In the genomic region with DNA sequence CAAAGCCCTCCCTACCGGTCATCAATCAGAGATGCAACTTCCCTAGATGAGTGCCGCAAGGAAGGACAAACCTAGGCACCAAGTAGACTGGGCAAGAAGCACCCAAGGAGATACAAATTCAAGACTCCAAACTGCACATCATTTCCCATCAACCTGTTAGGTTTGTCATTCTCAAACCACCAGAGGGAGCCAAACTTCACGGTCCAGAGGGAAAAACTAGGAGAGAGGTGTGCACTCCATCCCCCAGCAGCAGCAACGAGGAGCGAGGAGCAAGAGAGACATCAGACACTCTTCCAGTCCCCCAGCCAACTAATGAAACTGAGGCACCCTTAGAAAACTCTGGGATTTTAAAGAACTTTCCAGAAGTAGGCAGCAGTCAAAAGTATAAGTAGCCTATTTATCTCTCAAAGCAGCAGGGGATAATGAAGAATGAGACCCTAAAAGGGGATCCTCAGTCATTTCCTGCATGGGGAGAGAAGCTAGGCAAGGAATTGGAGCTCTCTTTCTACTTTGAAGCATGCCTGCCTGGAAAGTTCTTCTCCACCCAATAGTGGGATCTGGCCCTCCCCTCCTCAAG, we compare ENCODE assay signal across 8 cellular contexts. TPM values are rescaled to one million over a fixed set of nuclear protein-coding genes. Genes with fewer than 3 reads are reported as not detected.
DNase-seq lines count a peak whose midpoint lies in the region; ATAC-seq, FAIRE-seq and TF ChIP-seq lines count a peak whose summit lies in the region.

No MANE protein-coding gene starts in this region.

- TF ChIP-seq EP300 in H1 (IDR thresholded peaks at IDR 0.05; ENCODE audit: borderline replicate concordance in 1 of 2, low read depth in 2 of 2, low read length in 2 of 2): no peak

- no peaks in the 10 kb centered on the region for H3K27me3 Mint-ChIP-seq in activated CD4-positive, alpha-beta memory T cell treated with anti-CD3 and anti-CD28 coated beads for 36 hours

- peak overlapping the region in 1 of 2 experiments; percentile 13; a peak in 1 of 4 replicates for H3K4me2 ChIP-seq in H1 (ENCODE audit: insufficient read depth in 1 of 2, low read depth in 2 of 2, low read length in 2 of 2)

- POLR2A ChIA-PET in activated CD4-positive, alpha-beta memory T cell treated with anti-CD3 and anti-CD28 coated beads for 36 hours (lab: Charles Lee): no interaction called here
- POLR2A ChIA-PET in H1 (lab: Charles Lee; ENCODE audit: partially characterized antibody): no interaction called here

- no peak overlapping the region for H2BK5ac ChIP-seq in H1 (ENCODE audit: low read depth, low read length)

- no peak overlapping the region for H4K5ac ChIP-seq in H1 (ENCODE audit: insufficient read length, low read depth, low read length)

- no peaks in the 10 kb centered on the region for H4K20me1 ChIP-seq in H1 (replicated peaks in 1 of 2; ENCODE audit: control insufficient read depth in 1 of 2, insufficient read depth in 2 of 2, low read length in 2 of 2)

- ATAC-seq in HG03342 (IDR thresholded peaks at IDR 0.05; ENCODE audit: unreplicated experiment) (peak; percentile 48), GM18868 (IDR thresholded peaks at IDR 0.05; ENCODE audit: unreplicated experiment) (no peak)
- ATAC-seq in stimulated activated naive CD8-positive, alpha-beta T cell treated with anti-CD3 and anti-CD28 coated beads, Interleukin-15, Interleukin-2, amounts not matched to agents 100 U/mL and 50 U/mL, for 24 hours: peak; percentile 64

- no peak overlapping the region for H3K27ac ChIP-seq in H1 (ENCODE audit: low read depth, low read length)

- H3K36me3 ChIP-seq in H1 (ENCODE audit: control insufficient read depth in 2 of 4, insufficient read depth in 4 of 4, low read length in 3 of 4): no peaks in the 10 kb centered on the region

- peak; percentile 27 to 82 (median 66) for TF ChIP-seq CTCF in H1 (IDR thresholded peaks at IDR 0.05; ENCODE audit: control extremely low read depth in 1 of 3, insufficient read depth in 1 of 3, low read depth in 1 of 3, low read length in 3 of 3)

- no peak for TF ChIP-seq POLR2A in H1 (IDR thresholded peaks at IDR 0.05; ENCODE audit: control extremely low read depth in 1 of 2, low read depth in 2 of 2, low read length in 2 of 2)

- no peaks in the 10 kb centered on the region for H3K4me1 ChIP-seq in H1 (replicated peaks in 1 of 4; ENCODE audit: control insufficient read depth in 3 of 4, insufficient read depth in 4 of 4, low read length in 3 of 4)

- H3K4me1 Mint-ChIP-seq in activated CD4-positive, alpha-beta memory T cell treated with anti-CD3 and anti-CD28 coated beads for 36 hours (ENCODE audit: low read depth): peaks cover 18% of the 10 kb centered on the region

- CTCF ChIA-PET in activated CD4-positive, alpha-beta memory T cell treated with anti-CD3 and anti-CD28 coated beads for 36 hours (lab: Charles Lee): interaction anchor here (0.7 to 5.5 kb wide), 12 partner anchors 10 to 238 kb away, joined by 3 to 44 read pairs (median 3); no protein-coding TSS in a partner anchor
- CTCF ChIA-PET in H1 (lab: Charles Lee; ENCODE audit: partially characterized antibody): interaction anchor here (0.6 to 2.9 kb wide), 21 partner anchors 10 to 231 kb away, joined by 3 to 8 read pairs (median 4); no protein-coding TSS in a partner anchor

- H2BK120ac ChIP-seq in H1 (replicated peaks; ENCODE audit: low read depth, low read length): no peak overlapping the region

- no peak overlapping the region for H4K91ac ChIP-seq in H1 (replicated peaks; ENCODE audit: insufficient read length, low read length)

- TF ChIP-seq RAD21 in H1 (IDR thresholded peaks at IDR 0.05 in 1 of 2, conservative IDR thresholded peaks at IDR 0.05 in 1 of 2; ENCODE audit: low read depth in 2 of 2, low read length in 2 of 2): peak; percentile 84 to 85

- H3K18ac ChIP-seq in H1 (ENCODE audit: extremely low read depth, low read length): no peak overlapping the region

- H2BK20ac ChIP-seq in H1 (ENCODE audit: low read length): no peak overlapping the region

- no peaks in the 10 kb centered on the region for H3K23me2 ChIP-seq in H1 (ENCODE audit: low read depth, low read length)

- no peaks in the 10 kb centered on the region for H3K9me3 Mint-ChIP-seq in activated CD4-positive, alpha-beta memory T cell treated with anti-CD3 and anti-CD28 coated beads for 36 hours

- WGBS in H1 (ENCODE audit: extremely low coverage in 1 of 2, insufficient coverage in 1 of 2, insufficient read length in 1 of 2, insufficient replicate concordance in 2 of 2, low coverage in 1 of 2, low lambda C conversion rate in 2 of 2, missing lambda C conversion rate in 1 of 2), 2 experiments: 33% methylated on average over 5 of the region's 5 CpGs; no CpG with 5 or more reads in 1 of the 2 experiments

- H3K79me1 ChIP-seq in H1 (ENCODE audit: low read depth, low read length): no peaks in the 10 kb centered on the region

- no peak overlapping the region for H2BK12ac ChIP-seq in H1 (ENCODE audit: low read depth, low read length)

- H2AK5ac ChIP-seq in H1 (ENCODE audit: low read depth, low read length): no peak overlapping the region

- H3K4me3 ChIP-seq in H1 (ENCODE audit: extremely low read depth in 1 of 4, insufficient read depth in 2 of 4, low read depth in 3 of 4, low read length in 4 of 4): no peak overlapping the region

- H3K9me3 ChIP-seq in H1 (ENCODE audit: insufficient read depth in 2 of 2, low read depth in 1 of 2, low read length in 1 of 2): no peaks in the 10 kb centered on the region

- H4K8ac ChIP-seq in H1 (ENCODE audit: extremely low read depth, insufficient read depth, low read length): no peak overlapping the region

- intact Hi-C loops in activated CD4-positive, alpha-beta memory T cell treated with anti-CD3 and anti-CD28 coated beads for 36 hours (cut with micrococcal nuclease): loop anchor here (1.0 to 2.0 kb wide), 3 partner anchors 79 to 481 kb away; a partner anchor contains a TSS

- no peak overlapping the region for H3K23ac ChIP-seq in H1 (ENCODE audit: insufficient read length)

- no peak overlapping the region for H3K14ac ChIP-seq in H1 (ENCODE audit: insufficient read length)

- no peaks in the 10 kb centered on the region for H3K27me3 ChIP-seq in H1 (replicated peaks in 1 of 4; ENCODE audit: control insufficient read depth in 3 of 4, extremely low read depth in 1 of 4, insufficient read depth in 3 of 4, low read length in 3 of 4)

- H3K4me3 Mint-ChIP-seq in activated CD4-positive, alpha-beta memory T cell treated with anti-CD3 and anti-CD28 coated beads for 36 hours: no peak overlapping the region

- H3K27ac Mint-ChIP-seq in activated CD4-positive, alpha-beta memory T cell treated with anti-CD3 and anti-CD28 coated beads for 36 hours: no peak overlapping the region

- H3K4ac ChIP-seq in H1 (replicated peaks; ENCODE audit: insufficient read length, low read depth, low read length): no peak overlapping the region

- peak overlapping the region; percentile 85 for H2AFZ ChIP-seq in H1 (ENCODE audit: low read length)

- no peak overlapping the region for H3K56ac ChIP-seq in H1 (replicated peaks; ENCODE audit: insufficient read length, low read depth, low read length)

- peak; percentile 77 for DNase-seq in EH (ENCODE audit: low read depth)
- DNase-seq in NCI-H526 (lab: John Stamatoyannopoulos, UW): peak; percentile 63 to 84
- DNase-seq in activated CD4-positive, alpha-beta memory T cell treated with anti-CD3 and anti-CD28 coated beads for 36 hours: peak; percentile 70
- DNase-seq in H1 (ENCODE audit: low read depth in 1 of 2, low spot score in 2 of 2): peak; percentile 7 to 60
- DNase-seq in midbrain (lab: John Stamatoyannopoulos, UW): peak; percentile 30
- peak; percentile 67 for DNase-seq in stimulated activated naive CD8-positive, alpha-beta T cell treated with anti-CD3 and anti-CD28 coated beads, Interleukin-15, Interleukin-2, amounts not matched to agents 100 U/mL and 50 U/mL, for 24 hours

- no peak overlapping the region for H3K9ac ChIP-seq in H1 (replicated peaks in 1 of 4; ENCODE audit: extremely low read depth in 1 of 4, low read depth in 3 of 4, low read length in 3 of 4)

- no peak overlapping the region for H2BK15ac ChIP-seq in H1 (ENCODE audit: low read length)

- no peaks in the 10 kb centered on the region for H3K36me3 Mint-ChIP-seq in activated CD4-positive, alpha-beta memory T cell treated with anti-CD3 and anti-CD28 coated beads for 36 hours

- no peaks in the 10 kb centered on the region for H3K79me2 ChIP-seq in H1 (ENCODE audit: control insufficient read depth in 1 of 2, insufficient read depth in 2 of 2, low read length in 2 of 2)

- FAIRE-seq in H1 (lab: Jason Lieb, UNC): peak; percentile 85

RNA-seq across cellular contexts. Expression of gene NT5DC3, which starts 37.0 kb away (rescaled TPM):
- 1 to 10 TPM; 6.8 to 7.5 TPM for total RNA-seq in activated CD4-positive, alpha-beta memory T cell treated with anti-CD3 and anti-CD28 coated beads for 36 hours
- 11.9 and 14.8 TPM in 2 replicates for total RNA-seq in H1 (2021; fragmentation: NEBNext Ultra II Directional; extraction: Animal tissue kit (Norgen Biotek cat#: 25700))
- 4.1 and 5.4 TPM in 2 replicates for polyA plus RNA-seq in H1 (2011; rRNA removed)
- polyA plus RNA-seq in H1 (2011; cell fraction: cytosol; rRNA removed): 4.9 TPM
- 5.4 TPM for polyA plus RNA-seq in H1 (2011; cell fraction: nucleus; rRNA removed)
- 5.2 to 8.3 TPM (median 6.4 TPM) in 4 replicates for polyA plus RNA-seq in H1 (2012, experiment 1 of 2)
- 0.63 TPM for polyA plus RNA-seq in H1 (2012, experiment 2 of 2)
- 4.5 TPM for polyA plus RNA-seq in H1 (2013, experiment 1 of 2)
- 4.9 TPM for polyA plus RNA-seq in H1 (2013, experiment 2 of 2)
- 8.4 and 9.0 TPM in 2 replicates for polyA minus RNA-seq in H1 (2011; rRNA and poly(A)+ RNA removed)
- polyA minus RNA-seq in H1 (2011; cell fraction: cytosol; rRNA and poly(A)+ RNA removed): 5.0 TPM
- polyA minus RNA-seq in H1 (2011; cell fraction: nucleus; rRNA and poly(A)+ RNA removed): 9.2 TPM

RNA-seq across cellular contexts. Expression of gene HSP90B1, which starts 52.2 kb away (rescaled TPM):
- 100 to 1,000 TPM; 452 to 453 TPM for total RNA-seq in activated CD4-positive, alpha-beta memory T cell treated with anti-CD3 and anti-CD28 coated beads for 36 hours
- total RNA-seq in H1 (2021; fragmentation: NEBNext Ultra II Directional; extraction: Animal tissue kit (Norgen Biotek cat#: 25700)): 837 and 847 TPM in 2 replicates
- polyA plus RNA-seq in H1 (2011; rRNA removed): 88.9 and 161 TPM in 2 replicates
- polyA plus RNA-seq in H1 (2011; cell fraction: cytosol; rRNA removed): 357 TPM
- polyA plus RNA-seq in H1 (2011; cell fraction: nucleus; rRNA removed): 201 TPM
- polyA plus RNA-seq in H1 (2012, experiment 1 of 2): 402 to 670 TPM (median 455 TPM) in 4 replicates
- polyA plus RNA-seq in H1 (2012, experiment 2 of 2): 45.2 TPM
- polyA plus RNA-seq in H1 (2013, experiment 1 of 2): 1,179 TPM
- polyA plus RNA-seq in H1 (2013, experiment 2 of 2): 1,181 TPM
- 125 and 185 TPM in 2 replicates for polyA minus RNA-seq in H1 (2011; rRNA and poly(A)+ RNA removed)
- 129 TPM for polyA minus RNA-seq in H1 (2011; cell fraction: cytosol; rRNA and poly(A)+ RNA removed)
- polyA minus RNA-seq in H1 (2011; cell fraction: nucleus; rRNA and poly(A)+ RNA removed): 144 TPM
